Comparison of ENCODE assay signal across 8 cellular contexts in genomic region chr9:97220396-97220795, GRCh38.
DNase-seq lines count a peak whose midpoint lies in the region; ATAC-seq and TF ChIP-seq lines count a peak whose summit lies in the region.
"Not testable (repeated sequence)": the region's sequence is repeated elsewhere in the genome, so short reads cannot be mapped to it uniquely, and the experiment has no call there.

No MANE protein-coding gene starts in this region.

- H3K9ac ChIP-seq in NT2/D1 (ENCODE audit: insufficient read length, low read depth) = peak overlapping the region; percentile 89

- H3K4me3 ChIP-seq in H7 (ENCODE audit: insufficient read depth, low read depth, low read length) (peak overlapping the region; percentile 86), NT2/D1 (ENCODE audit: insufficient read length, low read depth) (peak overlapping the region; percentile 49), iPS DF 6.9 (ENCODE audit: low read length) (peak overlapping the region; percentile 53; the same call in 1 of the 2 replicates)

- ATAC-seq in activated T-cell treated with anti-CD3 and anti-CD28 coated beads, Interleukin-2, amount 50 U/mL, for 4 hours; central memory CD8-positive, alpha-beta T cell (replicated peaks; ENCODE audit: extremely low read depth, poor library complexity, severe bottlenecking): not testable (repeated sequence)

- H3K27ac ChIP-seq in iPS DF 6.9 (ENCODE audit: low read length) = not testable (repeated sequence)

- no CpG with 5 or more reads among the region's 3 CpGs for WGBS in iPS DF 6.9 (ENCODE audit: insufficient coverage, insufficient read length)

- H3K4me1 ChIP-seq in NT2/D1 (ENCODE audit: insufficient read depth, insufficient read length); iPS DF 6.9 (ENCODE audit: control insufficient read depth, insufficient read depth, low read length): not testable (repeated sequence)

- peaks cover 41% of the 10 kb centered on the region for H3K27me3 Mint-ChIP-seq in activated T-cell treated with anti-CD3 and anti-CD28 coated beads, Interleukin-2, amount 50 U/mL, for 4 hours (ENCODE audit: low read depth)
- peaks cover 67% of the 10 kb centered on the region for H3K27me3 Mint-ChIP-seq in central memory CD8-positive, alpha-beta T cell
- H3K27me3 Mint-ChIP-seq in immature natural killer cell (ENCODE audit: low read depth in 3 of 3) = peaks cover 13 to 30% (median 21%) of the 10 kb centered on the region in 3 donors
- H3K27me3 Mint-ChIP-seq in nephron (ENCODE audit: low read depth) = peaks cover 92% of the 10 kb centered on the region
- H3K27me3 Mint-ChIP-seq in type B pancreatic cell = peaks cover 86% of the 10 kb centered on the region

- H3K27ac Mint-ChIP-seq in central memory CD8-positive, alpha-beta T cell (ENCODE audit: low read depth); immature natural killer cell; nephron; type B pancreatic cell: not testable (repeated sequence)

- H3K9me3 ChIP-seq in NT2/D1 (ENCODE audit: insufficient read depth, low read length); iPS DF 6.9 (ENCODE audit: control insufficient read depth, insufficient read depth, low read length): not testable (repeated sequence)

- not testable (repeated sequence) for H3K36me3 ChIP-seq in H7 (replicated peaks; ENCODE audit: control insufficient read depth, insufficient read depth, low read length); NT2/D1 (ENCODE audit: insufficient read depth, insufficient read length, low read length); iPS DF 6.9 (ENCODE audit: control insufficient read depth, insufficient read depth, low read length)

- not testable (repeated sequence) for DNase-seq in H7; NT2/D1 (ENCODE audit: low read depth, low spot score); activated T-cell treated with anti-CD3 and anti-CD28 coated beads, Interleukin-2, amount 50 U/mL, for 4 hours; central memory CD8-positive, alpha-beta T cell (ENCODE audit: low spot score in 2 of 2); iPS DF 6.9 (ENCODE audit: low read depth, low spot score); immature natural killer cell; type B pancreatic cell (ENCODE audit: extremely low spot score, unreplicated experiment)

- not testable (repeated sequence) for TF ChIP-seq CTCF in nephron (IDR thresholded peaks at IDR 0.05; ENCODE audit: unreplicated experiment in 3 of 3); type B pancreatic cell (conservative IDR thresholded peaks at IDR 0.05)

- not testable (repeated sequence) for H3K9me3 Mint-ChIP-seq in activated T-cell treated with anti-CD3 and anti-CD28 coated beads, Interleukin-2, amount 50 U/mL, for 4 hours; central memory CD8-positive, alpha-beta T cell; immature natural killer cell; nephron; type B pancreatic cell

- H3K27me3 ChIP-seq in H7 (ENCODE audit: control insufficient read depth, insufficient read depth, low read length); NT2/D1 (ENCODE audit: insufficient read depth, insufficient read length); iPS DF 6.9 (ENCODE audit: control insufficient read depth, insufficient read depth, low read length): not testable (repeated sequence)

- not testable (repeated sequence) for H3K36me3 Mint-ChIP-seq in activated T-cell treated with anti-CD3 and anti-CD28 coated beads, Interleukin-2, amount 50 U/mL, for 4 hours (ENCODE audit: insufficient read depth); central memory CD8-positive, alpha-beta T cell (ENCODE audit: insufficient read depth); immature natural killer cell; nephron (ENCODE audit: low read depth); type B pancreatic cell

- H3K4me3 Mint-ChIP-seq in activated T-cell treated with anti-CD3 and anti-CD28 coated beads, Interleukin-2, amount 50 U/mL, for 4 hours = peak overlapping the region; percentile 19
- H3K4me3 Mint-ChIP-seq in central memory CD8-positive, alpha-beta T cell = peak overlapping the region; percentile 81
- H3K4me3 Mint-ChIP-seq in immature natural killer cell (peak overlapping the region in 4 of 5 donors; percentile 27 to 87 (median 62)), nephron (peak overlapping the region in 2 of 3 experiments; percentile 13 to 46), type B pancreatic cell (peak overlapping the region; percentile 65)

- not testable (repeated sequence) for H3K4me1 Mint-ChIP-seq in activated T-cell treated with anti-CD3 and anti-CD28 coated beads, Interleukin-2, amount 50 U/mL, for 4 hours (ENCODE audit: low read depth); central memory CD8-positive, alpha-beta T cell; immature natural killer cell; nephron; type B pancreatic cell (ENCODE audit: unreplicated experiment)

Comparison
In these comparisons a context has a peak if more than half of its experiments do, and no peak if none do; other contexts are left out.
1. H3K4me3 Mint-ChIP-seq: peak in every context shown above with its lines; median percentile 81 in central memory CD8-positive, alpha-beta T cell; 65 in type B pancreatic cell; 62 in immature natural killer cell; 30 in nephron; 19 in activated T-cell treated with anti-CD3 and anti-CD28 coated beads, Interleukin-2, amount 50 U/mL, for 4 hours.